Comparison of ENCODE assay signal across 1 cellular context in the genomic region with DNA sequence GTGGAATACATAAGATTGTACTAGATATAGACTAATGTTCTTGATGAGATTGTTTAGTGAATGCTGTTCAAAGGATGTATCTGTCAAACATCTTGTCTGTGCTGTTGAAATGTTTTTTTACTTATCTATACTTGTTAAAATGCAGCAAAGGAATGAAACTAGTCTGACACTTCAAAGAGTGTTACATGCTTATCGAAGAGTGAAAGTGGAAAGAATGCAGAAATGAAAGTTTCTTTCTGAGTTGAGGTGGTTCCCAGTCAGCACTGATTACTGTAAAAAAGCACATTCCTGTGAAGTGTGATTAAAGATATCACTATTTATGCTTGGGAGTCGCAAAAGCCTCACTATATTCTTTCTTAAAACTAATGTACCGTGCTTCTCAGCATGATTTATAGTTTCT.
TF ChIP-seq lines count a peak whose summit lies in the region.

No MANE protein-coding gene starts in this region.

TF ChIP-seq in SK-N-SH treated with all-trans-retinoic acid at 6 μM for 48 hours, 23 proteins besides CTCF, POLR2A, EP300 and RAD21 (continued from another document):
- TF ChIP-seq CSDC2 (CRISPR knock-in tag; IDR thresholded peaks at IDR 0.05): no peak
- TF ChIP-seq, protein P1, sequence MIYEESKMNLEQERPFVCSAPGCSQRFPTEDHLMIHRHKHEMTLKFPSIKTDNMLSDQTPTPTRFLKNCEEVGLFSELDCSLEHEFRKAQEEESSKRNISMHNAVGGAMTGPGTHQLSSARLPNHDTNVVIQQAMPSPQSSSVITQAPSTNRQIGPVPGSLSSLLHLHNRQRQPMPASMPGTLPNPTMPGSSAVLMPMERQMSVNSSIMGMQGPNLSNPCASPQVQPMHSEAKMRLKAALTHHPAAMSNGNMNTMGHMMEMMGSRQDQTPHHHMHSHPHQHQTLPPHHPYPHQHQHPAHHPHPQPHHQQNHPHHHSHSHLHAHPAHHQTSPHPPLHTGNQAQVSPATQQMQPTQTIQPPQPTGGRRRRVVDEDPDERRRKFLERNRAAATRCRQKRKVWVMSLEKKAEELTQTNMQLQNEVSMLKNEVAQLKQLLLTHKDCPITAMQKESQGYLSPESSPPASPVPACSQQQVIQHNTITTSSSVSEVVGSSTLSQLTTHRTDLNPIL (CRISPR knock-in tag; IDR thresholded peaks at IDR 0.05; ENCODE audit: low read depth): no peak
TF ChIP-seq in SK-N-SH treated with all-trans-retinoic acid at 6 μM for 48 hours: peak in this region for 0.
